Comparison of ENCODE assay signal across 11 cellular contexts in genomic region chr22:32469799-32470212, GRCh38. TPM values are rescaled to one million over a fixed set of nuclear protein-coding genes. Genes with fewer than 3 reads are reported as not detected.
DNase-seq lines count a peak whose midpoint lies in the region; ATAC-seq, FAIRE-seq and TF ChIP-seq lines count a peak whose summit lies in the region.
"Had no signal": no experiment of that assay in that cellular context is flagged by ENCODE, and none has a peak within 500 bp of the region (broad histone marks: within the 10 kb centered on the region; RNA-seq: fewer than 3 reads in every experiment).

No MANE protein-coding gene starts in this region.

- H3K27me3 Mint-ChIP-seq in effector memory CD8-positive, alpha-beta T cell = peaks cover 21 to 25% of the 10 kb centered on the region in 2 donors

- H3K4me3 Mint-ChIP-seq in effector memory CD8-positive, alpha-beta T cell = no peak overlapping the region

- H3K27ac Mint-ChIP-seq in effector memory CD8-positive, alpha-beta T cell = no peak overlapping the region
- H3K27ac Mint-ChIP-seq: activated T-helper 2 cell treated with anti-CD3 and anti-CD28 coated beads, Interferon-gamma antibody, Interleukin-2, Interleukin-4, amounts not matched to agents 10 μg/mL and 5 μg/mL and 100 μg/mL, durations not matched to agents 14 hours and 24 hours and 36 hours had no signal

- peak; percentile 35 for DNase-seq in DMS53 (lab: John Stamatoyannopoulos, UW)
- no peak for DNase-seq in DMS53 treated with DMSO at 0.1 percent for 48 hours (lab: John Stamatoyannopoulos, UW; ENCODE audit: unreplicated experiment)
- DNase-seq in NCI-H748 (lab: John Stamatoyannopoulos, UW; ENCODE audit: unreplicated experiment) = peak; percentile 63
- peak; percentile 71 for DNase-seq in fibroblast of peridontal ligament (ENCODE audit: extremely low read depth)
- peak; percentile 50 for DNase-seq in skeletal muscle cell (ENCODE audit: low read depth)
- DNase-seq in kidney = no peak
- no peak for DNase-seq in upper lobe of right lung
- DNase-seq in effector memory CD8-positive, alpha-beta T cell = no peak

- H3K4me1 ChIP-seq in kidney (ENCODE audit: control insufficient read depth in 1 of 2, insufficient read depth in 1 of 2, low read depth in 1 of 2, low read length in 2 of 2) = peaks cover 0 to 7% of the 10 kb centered on the region in 2 donors
- peaks cover 10% of the 10 kb centered on the region for H3K4me1 ChIP-seq in upper lobe of right lung

- no peak overlapping the region for H3K27ac ChIP-seq in kidney (ENCODE audit: low read depth in 2 of 2, low read length in 2 of 2)
- no peak overlapping the region for H3K27ac ChIP-seq in upper lobe of right lung
- H3K27ac ChIP-seq: 22Rv1, SK-N-MC had no signal

- no peaks in the 10 kb centered on the region for H3K9me3 Mint-ChIP-seq in effector memory CD8-positive, alpha-beta T cell
- H3K9me3 Mint-ChIP-seq: activated T-helper 2 cell treated with anti-CD3 and anti-CD28 coated beads, Interferon-gamma antibody, Interleukin-2, Interleukin-4, amounts not matched to agents 10 μg/mL and 5 μg/mL and 100 μg/mL, durations not matched to agents 14 hours and 24 hours and 36 hours had no signal

- H3K4me1 Mint-ChIP-seq in effector memory CD8-positive, alpha-beta T cell (ENCODE audit: low read depth in 2 of 2) = peaks cover 7 to 8% of the 10 kb centered on the region in 2 donors

- H3K27me3 ChIP-seq in upper lobe of right lung = peaks cover 19% of the 10 kb centered on the region

- H3K36me3 Mint-ChIP-seq in effector memory CD8-positive, alpha-beta T cell (ENCODE audit: insufficient read depth) = peaks cover 9% of the 10 kb centered on the region

- no peak overlapping the region for H3K9ac ChIP-seq in kidney (ENCODE audit: low read length in 2 of 2)

- H3K9me3 ChIP-seq in kidney (ENCODE audit: control insufficient read depth in 1 of 2, low read length in 2 of 2) = no peaks in the 10 kb centered on the region
- no peaks in the 10 kb centered on the region for H3K9me3 ChIP-seq in upper lobe of right lung

- no peak for TF ChIP-seq CTCF in kidney (IDR thresholded peaks at IDR 0.05; ENCODE audit: borderline replicate concordance, extremely low read depth, insufficient read depth)
- TF ChIP-seq CTCF in upper lobe of right lung (IDR thresholded peaks at IDR 0.05) = no peak

- no peak for ATAC-seq in upper lobe of right lung
- no peak for ATAC-seq in effector memory CD8-positive, alpha-beta T cell (replicated peaks)

- no peaks in the 10 kb centered on the region for H3K36me3 ChIP-seq in kidney (ENCODE audit: control insufficient read depth in 1 of 2, insufficient read depth in 2 of 2, low read length in 2 of 2)
- no peaks in the 10 kb centered on the region for H3K36me3 ChIP-seq in upper lobe of right lung

- intact Hi-C loops in kidney (cut with DNase I) (no loop called here), upper lobe of right lung (cut with DNase I) (no loop called here)

- H3K4me3 ChIP-seq in skeletal muscle cell (ENCODE audit: low read depth, low read length) (no peak overlapping the region), kidney (ENCODE audit: low read length in 2 of 2) (no peak overlapping the region), upper lobe of right lung (no peak overlapping the region)
- H3K4me3 ChIP-seq: SK-N-MC had no signal

- no peak for FAIRE-seq in kidney (lab: Jason Lieb, UNC)

RNA-seq across cellular contexts. Expression of gene FBXO7, which starts 4.8 kb away (rescaled TPM):
- 91.0 TPM for total RNA-seq in kidney
- 131 TPM for polyA plus RNA-seq in kidney (ENCODE audit: insufficient read depth, low read depth, low replicate concordance)
- total RNA-seq in upper lobe of right lung = 96.4 TPM

RNA-seq across cellular contexts. Expression of gene BPIFC, which starts 5.6 kb away (rescaled TPM):
- total RNA-seq in kidney (not detected), upper lobe of right lung (not detected)
- not detected for polyA plus RNA-seq in kidney (ENCODE audit: insufficient read depth, low read depth, low replicate concordance)
- total RNA-seq: activated T-helper 2 cell treated with anti-CD3 and anti-CD28 coated beads, Interferon-gamma antibody, Interleukin-2, Interleukin-4, amounts not matched to agents 10 μg/mL and 5 μg/mL and 100 μg/mL, durations not matched to agents 14 hours and 24 hours and 36 hours had no signal

RNA-seq across cellular contexts. Expression of gene RTCB, which starts 57.8 kb away (rescaled TPM):
- 69.7 TPM for total RNA-seq in kidney
- 82.4 TPM for polyA plus RNA-seq in kidney (ENCODE audit: insufficient read depth, low read depth, low replicate concordance)
- total RNA-seq in upper lobe of right lung = 61.1 TPM

Comparison
In these comparisons a context has a peak if more than half of its experiments do, and no peak if none do; other contexts are left out.
1. DNase-seq: peak in DMS53 (single experiment), NCI-H748 (single experiment), fibroblast of peridontal ligament (single experiment) and skeletal muscle cell (single experiment); none in DMS53 treated with DMSO at 0.1 percent for 48 hours (single experiment), kidney (single experiment), upper lobe of right lung (single experiment) and effector memory CD8-positive, alpha-beta T cell (0 of 3).